ENCODE assay signal across 13 cellular contexts in the genomic region with DNA sequence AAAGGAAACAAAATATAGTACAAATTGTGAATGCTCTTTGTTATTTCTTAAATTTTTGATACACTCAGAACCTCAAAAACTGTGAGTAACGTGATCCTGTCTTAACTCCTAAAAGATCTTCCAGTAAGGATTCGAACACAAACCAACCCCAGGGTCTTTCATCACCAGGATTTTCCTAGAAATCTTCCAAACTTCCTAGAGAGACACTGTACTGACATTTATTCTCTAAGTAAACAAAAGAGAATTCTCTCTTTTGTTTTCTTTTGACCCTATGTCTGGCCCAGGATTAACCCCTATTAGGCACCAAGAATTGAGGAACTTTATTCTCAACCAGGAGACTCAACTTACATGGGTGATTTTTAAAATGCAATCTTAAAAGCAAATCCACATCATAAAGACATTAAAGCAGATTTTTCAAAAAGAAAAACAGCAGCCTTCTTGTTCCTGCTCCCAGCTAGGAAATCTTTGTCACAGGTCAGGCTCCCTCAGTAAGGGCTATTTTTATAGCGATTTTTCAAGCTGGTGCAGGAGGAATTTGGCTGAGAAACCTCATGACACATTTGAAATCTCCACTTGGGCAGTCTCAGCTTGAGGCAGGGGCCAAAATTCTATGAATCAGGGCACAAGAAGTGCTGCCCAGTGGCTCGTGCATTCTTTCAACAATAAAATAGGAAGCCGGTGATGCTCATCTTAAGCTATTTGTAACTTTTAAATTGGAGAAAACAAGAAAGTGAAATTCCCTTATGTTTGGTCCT. TPM values are rescaled to one million over a fixed set of nuclear protein-coding genes. Genes with fewer than 3 reads are reported as not detected.
DNase-seq lines count a peak whose midpoint lies in the region; ATAC-seq and TF ChIP-seq lines count a peak whose summit lies in the region.
"Had no signal": no experiment of that assay in that cellular context is flagged by ENCODE, and none has a peak within 500 bp of the region (broad histone marks: within the 10 kb centered on the region; RNA-seq: fewer than 3 reads in every experiment).

No MANE protein-coding gene starts in this region.

- H3K4me2 ChIP-seq in neural progenitor cell, result peak overlapping the region; percentile 50
- H3K4me2 ChIP-seq: KMS-11 had no signal

- DNase-seq in AG20443 (ENCODE audit: low spot score) (peak; percentile 69), RKO (ENCODE audit: low spot score) (peak; percentile 27), epithelial cell of proximal tubule (ENCODE audit: low read depth) (peak; percentile 75), neural progenitor cell (ENCODE audit: low spot score) (peak; percentile 37), NCI-H226 (no peak)
- DNase-seq in central memory CD4-positive, alpha-beta T cell, result no peak
- DNase-seq: CD4-positive, alpha-beta memory T cell; NCI-H774 had no signal

- peaks cover 19% of the 10 kb centered on the region for H3K4me1 ChIP-seq in neural progenitor cell

- H3K4me3 ChIP-seq in epithelial cell of proximal tubule (ENCODE audit: low read depth, low read length) (no peak overlapping the region), neural progenitor cell (no peak overlapping the region)

- no peak overlapping the region for H3K4me3 Mint-ChIP-seq in neural progenitor cell
- H3K4me3 Mint-ChIP-seq: CD4-positive, alpha-beta memory T cell; central memory CD8-positive, alpha-beta T cell; stimulated activated naive CD8-positive, alpha-beta T cell treated with anti-CD3 and anti-CD28 coated beads, Interleukin-15, Interleukin-2, amounts not matched to agents 100 ng/mL and 50 ng/mL, for 24 hours had no signal

- peaks cover 23% of the 10 kb centered on the region for H3K4me1 Mint-ChIP-seq in neural progenitor cell
- H3K4me1 Mint-ChIP-seq: central memory CD8-positive, alpha-beta T cell had no signal

- ATAC-seq in HG03439 (IDR thresholded peaks at IDR 0.05; ENCODE audit: unreplicated experiment), result no peak
- ATAC-seq in HG02852 (IDR thresholded peaks at IDR 0.05; ENCODE audit: unreplicated experiment), result no peak

- H3K9me3 ChIP-seq in neural progenitor cell (ENCODE audit: low read depth), result no peaks in the 10 kb centered on the region

- H3K79me2 ChIP-seq in neural progenitor cell (ENCODE audit: low read depth), result no peaks in the 10 kb centered on the region

- H3K27me3 Mint-ChIP-seq in neural progenitor cell (ENCODE audit: insufficient read depth, low read depth), result peaks cover 2% of the 10 kb centered on the region
- H3K27me3 Mint-ChIP-seq: stimulated activated naive CD8-positive, alpha-beta T cell treated with anti-CD3 and anti-CD28 coated beads, Interleukin-15, Interleukin-2, amounts not matched to agents 100 ng/mL and 50 ng/mL, for 24 hours had no signal

- no peak overlapping the region for H3K9ac ChIP-seq in neural progenitor cell
- H3K9ac ChIP-seq: KMS-11 had no signal

- H3K9me3 Mint-ChIP-seq in neural progenitor cell, result no peaks in the 10 kb centered on the region
- H3K9me3 Mint-ChIP-seq: CD4-positive, alpha-beta memory T cell; central memory CD8-positive, alpha-beta T cell; stimulated activated naive CD8-positive, alpha-beta T cell treated with anti-CD3 and anti-CD28 coated beads, Interleukin-15, Interleukin-2, amounts not matched to agents 100 ng/mL and 50 ng/mL, for 24 hours had no signal

- peaks cover 21% of the 10 kb centered on the region for H3F3A ChIP-seq in neural progenitor cell (ENCODE audit: low read depth)

- no peak for TF ChIP-seq CTCF in epithelial cell of proximal tubule (conservative IDR thresholded peaks at IDR 0.05; ENCODE audit: low read depth, low read length)
- no peak for TF ChIP-seq CTCF in neural progenitor cell (IDR thresholded peaks at IDR 0.05)

- H3K27ac ChIP-seq in neural progenitor cell, result peak overlapping the region; percentile 39
- H3K27ac ChIP-seq: KMS-11 had no signal

- H2AFZ ChIP-seq in neural progenitor cell (replicated peaks), result no peak overlapping the region

- no peaks in the 10 kb centered on the region for H3K36me3 Mint-ChIP-seq in neural progenitor cell
- H3K36me3 Mint-ChIP-seq: CD4-positive, alpha-beta memory T cell had no signal

- H3K27ac Mint-ChIP-seq in neural progenitor cell, result peak overlapping the region; percentile 78
- H3K27ac Mint-ChIP-seq: stimulated activated naive CD8-positive, alpha-beta T cell treated with anti-CD3 and anti-CD28 coated beads, Interleukin-15, Interleukin-2, amounts not matched to agents 100 ng/mL and 50 ng/mL, for 24 hours had no signal

- H4K20me1 ChIP-seq in neural progenitor cell (ENCODE audit: low read depth), result peaks cover 9% of the 10 kb centered on the region

- H3K27me3 ChIP-seq in neural progenitor cell, result no peaks in the 10 kb centered on the region

- H3K36me3 ChIP-seq in neural progenitor cell, result no peaks in the 10 kb centered on the region

RNA-seq across cellular contexts. Expression of a gene that starts 6.2 kb away (rescaled TPM):
- total RNA-seq in epithelial cell of proximal tubule (18.2 and 33.5 TPM in 2 replicates), neural progenitor cell (ENCODE audit: low replicate concordance) (45.2 and 69.7 TPM in 2 replicates)

RNA-seq across cellular contexts. Expression of a gene that starts 51.3 kb away (rescaled TPM):
- total RNA-seq in epithelial cell of proximal tubule (0.23 and 0.43 TPM in 2 replicates), neural progenitor cell (ENCODE audit: low replicate concordance) (6.0 and 8.2 TPM in 2 replicates)
- total RNA-seq: CD4-positive, alpha-beta memory T cell had no signal

Comparison
In these comparisons a context has a peak if more than half of its experiments do, and no peak if none do; other contexts are left out.
1. DNase-seq: peak in AG20443 (single experiment), RKO (single experiment), epithelial cell of proximal tubule (single experiment) and neural progenitor cell (single experiment); none in NCI-H226 (single experiment) and central memory CD4-positive, alpha-beta T cell (single experiment).